Comparison of ENCODE assay signal across 8 cellular contexts in the genomic region with DNA sequence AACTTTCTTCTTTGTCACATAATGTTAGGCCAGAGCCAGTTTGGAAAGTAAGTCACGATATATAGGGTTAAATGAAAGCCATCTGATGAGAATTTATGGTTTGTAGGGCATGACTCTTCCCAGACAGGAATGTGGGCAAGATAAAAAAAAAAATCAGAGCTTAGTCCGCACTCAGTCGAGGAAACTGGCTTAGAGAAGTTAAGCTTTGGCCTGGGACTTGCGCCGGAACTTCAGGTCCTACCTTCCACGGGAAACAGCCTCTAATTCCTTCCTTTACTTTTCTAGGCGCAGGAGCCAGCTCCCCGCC. TPM values are rescaled to one million over a fixed set of nuclear protein-coding genes. Genes with fewer than 3 reads are reported as not detected.
DNase-seq lines count a peak whose midpoint lies in the region; ATAC-seq, FAIRE-seq and TF ChIP-seq lines count a peak whose summit lies in the region.

No MANE protein-coding gene starts in this region.

- H3K27me3 ChIP-seq in heart right ventricle (no peaks in the 10 kb centered on the region), brain microvascular endothelial cell (replicated peaks) (no peaks in the 10 kb centered on the region), mesendoderm (ENCODE audit: insufficient read depth, low read length, poor library complexity) (no peaks in the 10 kb centered on the region)

- intact Hi-C loops in heart right ventricle (cut with DNase I) (no loop called here), Right ventricle myocardium superior (cut with DNase I) (no loop called here)

- in situ Hi-C loops in brain microvascular endothelial cell (cut with HindIII; ENCODE audit: low pct_ligation_motif_present, low sequenced_read_pairs) = no loop called here

- ATAC-seq in heart right ventricle = no peak
- ATAC-seq in Right ventricle myocardium superior (ENCODE audit: poor library complexity) = no peak
- ATAC-seq in HG03159 (IDR thresholded peaks at IDR 0.05; ENCODE audit: unreplicated experiment) = no peak
- no peak for ATAC-seq in HG02973 (IDR thresholded peaks at IDR 0.05; ENCODE audit: unreplicated experiment)

- no peak for DNase-seq in heart right ventricle
- no peak for DNase-seq in Right ventricle myocardium superior
- DNase-seq in brain microvascular endothelial cell = no peak
- no peak for DNase-seq in mesendoderm
- no peak for DNase-seq in GM12892 (ENCODE audit: insufficient read length)

- H3K4me2 ChIP-seq in mesendoderm (ENCODE audit: low read length) = peak overlapping the region; percentile 84

- H2BK5ac ChIP-seq in mesendoderm (ENCODE audit: low read length) = peak overlapping the region; percentile 98

- no peak overlapping the region for H4K8ac ChIP-seq in mesendoderm (ENCODE audit: low read depth, low read length)

- TF ChIP-seq CTCF in heart right ventricle (IDR thresholded peaks at IDR 0.05) (no peak), brain microvascular endothelial cell (IDR thresholded peaks at IDR 0.05; ENCODE audit: low read depth, low read length, missing control alignments) (no peak)

- H2BK15ac ChIP-seq in mesendoderm (replicated peaks; ENCODE audit: low read depth) = no peak overlapping the region

- peak overlapping the region; percentile 100 for H3K56ac ChIP-seq in mesendoderm (ENCODE audit: low read length)

- H3K18ac ChIP-seq in mesendoderm (ENCODE audit: low read length) = peak overlapping the region; percentile 77

- peak overlapping the region; percentile 93 to 99 (median 98) for H3K27ac ChIP-seq in heart right ventricle
- peak overlapping the region; percentile 94 for H3K27ac ChIP-seq in brain microvascular endothelial cell
- peak overlapping the region; percentile 99 for H3K27ac ChIP-seq in mesendoderm (ENCODE audit: low read depth, low read length)
- no peak overlapping the region for H3K27ac ChIP-seq in urinary bladder (ENCODE audit: low read depth)

- H3K9ac ChIP-seq in mesendoderm (ENCODE audit: low read length) = peak overlapping the region; percentile 99

- no peak for TF ChIP-seq POLR2A in GM12892 (IDR thresholded peaks at IDR 0.05; ENCODE audit: low read depth, low read length)

- H3K23ac ChIP-seq in mesendoderm (ENCODE audit: low read length) = no peak overlapping the region

- peaks cover 8% of the 10 kb centered on the region for H3K79me1 ChIP-seq in mesendoderm (ENCODE audit: low read length)

- no peak overlapping the region for H4K5ac ChIP-seq in mesendoderm (ENCODE audit: low read length)

- H2BK120ac ChIP-seq in mesendoderm (ENCODE audit: low read depth, low read length) = no peak overlapping the region

- H3K4ac ChIP-seq in mesendoderm (ENCODE audit: low read depth, low read length) = peak overlapping the region; percentile 66

- H3K4me3 ChIP-seq in heart right ventricle = peak overlapping the region; percentile 71 to 98 (median 86)
- peak overlapping the region; percentile 95 for H3K4me3 ChIP-seq in brain microvascular endothelial cell (ENCODE audit: low read depth, low read length)
- peak overlapping the region; percentile 87 for H3K4me3 ChIP-seq in mesendoderm (ENCODE audit: low read length)
- H3K4me3 ChIP-seq in urinary bladder (ENCODE audit: low read depth, low read length) = peak overlapping the region; percentile 95

- H3K4me1 ChIP-seq in heart right ventricle = peaks cover 6 to 45% (median 30%) of the 10 kb centered on the region in 9 donors
- H3K4me1 ChIP-seq in mesendoderm (ENCODE audit: control insufficient read depth, low read depth, low read length) = peaks cover 3% of the 10 kb centered on the region
- peaks cover 5% of the 10 kb centered on the region for H3K4me1 ChIP-seq in urinary bladder (ENCODE audit: insufficient read depth)

- no peak for FAIRE-seq in GM12892 (lab: Jason Lieb, UNC)

- H3K9me3 ChIP-seq in heart right ventricle = no peaks in the 10 kb centered on the region

- H2AK5ac ChIP-seq in mesendoderm (ENCODE audit: low read length) = no peak overlapping the region

- 0% methylated on average over 8 of the region's 8 CpGs for WGBS in heart right ventricle, 2 donors
- no CpG with 5 or more reads among the region's 8 CpGs for WGBS in mesendoderm (ENCODE audit: extremely low coverage, insufficient coverage, low lambda C conversion rate)
- WGBS in urinary bladder = 2% methylated on average over 8 of the region's 8 CpGs

- H3K79me2 ChIP-seq in mesendoderm (ENCODE audit: control insufficient read depth, insufficient read depth, low read length) = peaks cover 70% of the 10 kb centered on the region

- H3K36me3 ChIP-seq in heart right ventricle (peaks cover 0 to 4% (median 0%) of the 10 kb centered on the region in 9 donors), brain microvascular endothelial cell (replicated peaks) (no peaks in the 10 kb centered on the region), mesendoderm (ENCODE audit: control insufficient read depth, insufficient read depth, low read length) (no peaks in the 10 kb centered on the region), urinary bladder (ENCODE audit: insufficient read depth) (no peaks in the 10 kb centered on the region)

RNA-seq across cellular contexts. Expression of gene DDX31, which starts 0.5 kb away (rescaled TPM):
- total RNA-seq in heart right ventricle (1 to 10 TPM; 4.2 to 6.4 (median 5.1) TPM), Right ventricle myocardium superior (3.8 TPM), urinary bladder (11.9 TPM)
- polyA plus RNA-seq in heart right ventricle (1 to 10 TPM; 4.0 to 5.3 TPM), urinary bladder (6.7 TPM)
- polyA plus RNA-seq in mesendoderm (2013, experiment 1 of 2) = 25.4 TPM
- 24.9 TPM for polyA plus RNA-seq in mesendoderm (2013, experiment 2 of 2)
- polyA plus RNA-seq in GM12892 (2012; ENCODE audit: missing spikeins) = 14.9 TPM

RNA-seq across cellular contexts. Expression of gene GTF3C4, which starts 1.0 kb away (rescaled TPM):
- total RNA-seq in heart right ventricle (10 to 100 TPM in 6 of 10 donors, 1 to 10 TPM in 4; 7.7 to 12.0 (median 10.7) TPM), Right ventricle myocardium superior (7.6 TPM), urinary bladder (18.2 TPM)
- polyA plus RNA-seq in heart right ventricle (1 to 10 TPM; 1.2 to 2.7 TPM), urinary bladder (7.3 TPM)
- polyA plus RNA-seq in mesendoderm (2013, experiment 1 of 2) = 27.4 TPM
- polyA plus RNA-seq in mesendoderm (2013, experiment 2 of 2) = 26.7 TPM
- polyA plus RNA-seq in GM12892 (2012; ENCODE audit: missing spikeins) = 7.6 TPM
